8 cellular contexts compared by ENCODE assay signal in the genomic region with DNA sequence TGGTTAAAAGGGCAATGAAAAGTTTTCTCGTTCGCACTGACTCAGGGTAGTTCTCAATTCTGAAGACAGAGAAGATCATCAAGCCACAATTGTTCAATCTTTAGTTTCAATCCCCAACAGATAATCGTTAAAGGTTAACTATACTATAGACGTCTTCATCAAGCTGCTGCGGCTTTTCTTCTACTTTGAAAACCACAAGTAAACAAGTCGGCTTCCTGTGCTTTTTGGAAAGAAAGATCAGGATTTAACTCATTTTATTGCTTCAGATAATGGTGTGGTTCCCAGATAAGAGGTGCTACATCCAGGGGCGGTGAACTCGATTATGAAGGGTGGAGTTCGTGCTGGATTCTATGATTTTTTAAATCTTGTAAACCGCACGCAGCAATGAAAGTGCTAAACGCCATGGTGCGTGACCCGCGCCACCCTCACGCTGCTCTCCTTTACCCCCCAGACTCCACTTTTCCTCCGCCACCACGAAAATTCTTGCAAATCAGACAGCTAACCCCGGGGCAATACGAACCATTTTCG. TPM values are rescaled to one million over a fixed set of nuclear protein-coding genes. Genes with fewer than 3 reads are reported as not detected.
A peak's percentile ranks its signal among the peaks of the same experiment; 100 is the strongest.
DNase-seq lines count a peak whose midpoint lies in the region; TF ChIP-seq lines count a peak whose summit lies in the region.

No MANE protein-coding gene starts in this region.

- H3K9me3 ChIP-seq in mesodermal cell (ENCODE audit: control insufficient read depth, low read length), result peaks cover 3% of the 10 kb centered on the region

- no peaks in the 10 kb centered on the region for H3K9me3 Mint-ChIP-seq in activated T-cell treated with anti-CD3 and anti-CD28 coated beads, Interleukin-2, amount 50 U/mL, for 24 hours

- H3K27ac Mint-ChIP-seq in activated T-cell treated with anti-CD3 and anti-CD28 coated beads, Interleukin-2, amount 50 U/mL, for 24 hours, result peak overlapping the region; percentile 94

- H3K27ac ChIP-seq in brain microvascular endothelial cell, result peak overlapping the region; percentile 88
- H3K27ac ChIP-seq in mesodermal cell (ENCODE audit: low read depth, low read length, severe bottlenecking), result peak overlapping the region; percentile 98

- DNase-seq in activated T-cell treated with anti-CD3 and anti-CD28 coated beads, Interleukin-2, amount 50 U/mL, for 24 hours, result no peak
- no peak for DNase-seq in activated T-cell treated with anti-CD3 and anti-CD28 coated beads for 4 hours
- peak; percentile 17 for DNase-seq in HFF-Myc (ENCODE audit: extremely low read depth, low read depth)
- DNase-seq in NAMALWA (ENCODE audit: low spot score), result peak; percentile 92
- no peak for DNase-seq in brain microvascular endothelial cell
- no peak for DNase-seq in NCI-H524 treated with DMSO at 0.1 percent for 48 hours (lab: John Stamatoyannopoulos, UW)
- DNase-seq in NCI-H2081 treated with DMSO at 0.1 percent for 48 hours (lab: John Stamatoyannopoulos, UW), result no peak

- peaks cover 37% of the 10 kb centered on the region for H3K36me3 Mint-ChIP-seq in activated T-cell treated with anti-CD3 and anti-CD28 coated beads, Interleukin-2, amount 50 U/mL, for 24 hours (ENCODE audit: low read depth)

- H3K4me3 ChIP-seq in HFF-Myc (replicated peaks; ENCODE audit: low read depth, low read length), result peak overlapping the region; percentile 83
- H3K4me3 ChIP-seq in brain microvascular endothelial cell (ENCODE audit: low read depth, low read length), result peak overlapping the region; percentile 86
- H3K4me3 ChIP-seq in mesodermal cell (ENCODE audit: extremely low read depth, insufficient read depth, low read length, poor library complexity, severe bottlenecking), result peak overlapping the region; percentile 78

- H3K36me3 ChIP-seq in brain microvascular endothelial cell (replicated peaks) (no peaks in the 10 kb centered on the region), mesodermal cell (ENCODE audit: control insufficient read depth, insufficient read depth, low read length) (peaks cover 14% of the 10 kb centered on the region)

- TF ChIP-seq CTCF in HFF-Myc (IDR thresholded peaks at IDR 0.05; ENCODE audit: low read depth, low read length, missing control alignments), result no peak
- TF ChIP-seq CTCF in brain microvascular endothelial cell (IDR thresholded peaks at IDR 0.05; ENCODE audit: low read depth, low read length, missing control alignments), result no peak

- peaks cover 5% of the 10 kb centered on the region for H3K4me1 ChIP-seq in mesodermal cell (ENCODE audit: control insufficient read depth, insufficient read depth, low read length, poor library complexity, severe bottlenecking)

- H3K27me3 Mint-ChIP-seq in activated T-cell treated with anti-CD3 and anti-CD28 coated beads, Interleukin-2, amount 50 U/mL, for 24 hours, result peaks cover 64% of the 10 kb centered on the region

- peaks cover 35% of the 10 kb centered on the region for H3K4me1 Mint-ChIP-seq in activated T-cell treated with anti-CD3 and anti-CD28 coated beads, Interleukin-2, amount 50 U/mL, for 24 hours (ENCODE audit: low read depth)

- peak overlapping the region; percentile 89 for H3K4me3 Mint-ChIP-seq in activated T-cell treated with anti-CD3 and anti-CD28 coated beads, Interleukin-2, amount 50 U/mL, for 24 hours

- in situ Hi-C loops in brain microvascular endothelial cell (cut with HindIII; ENCODE audit: low pct_ligation_motif_present, low sequenced_read_pairs), result no loop called here

- 1 to 6% methylated on average over 16 to 18 of the region's 21 CpGs for WGBS in mesodermal cell (ENCODE audit: insufficient coverage in 2 of 2), 2 experiments

- no peaks in the 10 kb centered on the region for H3K27me3 ChIP-seq in brain microvascular endothelial cell (replicated peaks)

RNA-seq across cellular contexts. Expression of a gene that starts 0.5 kb away (rescaled TPM):
- 34.8 TPM for polyA plus RNA-seq in mesodermal cell (2013, experiment 1 of 2)
- polyA plus RNA-seq in mesodermal cell (2013, experiment 2 of 2), result 35.3 TPM

Comparison
In these comparisons a context has a peak if more than half of its experiments do, and no peak if none do; other contexts are left out.
1. DNase-seq: peak in HFF-Myc (single experiment) and NAMALWA (single experiment); none in activated T-cell treated with anti-CD3 and anti-CD28 coated beads, Interleukin-2, amount 50 U/mL, for 24 hours (single experiment), activated T-cell treated with anti-CD3 and anti-CD28 coated beads for 4 hours (single experiment), brain microvascular endothelial cell (single experiment), NCI-H524 treated with DMSO at 0.1 percent for 48 hours (single experiment) and NCI-H2081 treated with DMSO at 0.1 percent for 48 hours (single experiment).
2. Peak in every context shown above with its lines, with median percentiles within 50 percentile points of each other: H3K4me3 ChIP-seq.